Comparison of ENCODE assay signal across 9 cellular contexts in the genomic region with DNA sequence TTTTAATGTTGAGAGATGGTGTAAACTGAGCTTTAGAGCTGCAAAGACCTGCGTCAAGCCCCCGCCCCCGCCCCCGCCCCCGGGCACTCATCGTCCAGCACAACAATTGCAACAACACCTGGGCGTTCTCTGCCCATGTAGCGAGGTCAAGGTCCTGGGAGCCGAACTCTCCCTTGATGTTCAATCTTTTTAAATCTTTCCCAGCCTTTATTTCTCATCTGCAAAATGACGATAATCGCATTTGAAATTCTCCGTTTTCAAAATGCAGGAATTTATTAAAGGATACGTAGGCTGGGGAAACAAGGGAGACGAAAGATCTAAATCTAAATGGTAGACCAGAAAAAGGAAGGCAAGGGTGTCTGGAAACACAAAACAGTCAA. TPM values are rescaled to one million over a fixed set of nuclear protein-coding genes. Genes with fewer than 3 reads are reported as not detected.
A peak's percentile ranks its signal among the peaks of the same experiment; 100 is the strongest.
DNase-seq lines count a peak whose midpoint lies in the region; ATAC-seq and TF ChIP-seq lines count a peak whose summit lies in the region.
"Had no signal": no experiment of that assay in that cellular context is flagged by ENCODE, and none has a peak within 500 bp of the region (broad histone marks: within the 10 kb centered on the region; RNA-seq: fewer than 3 reads in every experiment).

No MANE protein-coding gene starts in this region.

- intact Hi-C loops in prostate gland (cut with DNase I): loop anchor here (1.0 kb wide), 1 partner anchor 120 kb away; the partner anchor contains the start of gene KLHL2

- H3K9me3 ChIP-seq in gastroesophageal sphincter (no peaks in the 10 kb centered on the region), prostate gland (no peaks in the 10 kb centered on the region)

- no peaks in the 10 kb centered on the region for H3K36me3 ChIP-seq in gastroesophageal sphincter
- no peaks in the 10 kb centered on the region for H3K36me3 ChIP-seq in prostate gland

- H3K27ac Mint-ChIP-seq in HFFc6: no peak overlapping the region
- H3K27ac Mint-ChIP-seq: stimulated activated naive CD8-positive, alpha-beta T cell treated with anti-CD3 and anti-CD28 coated beads, Interleukin-15, Interleukin-2, amounts not matched to agents 100 ng/mL and 50 ng/mL, for 24 hours had no signal

- peak; percentile 54 to 87 (median 77) for DNase-seq in NCI-H1417 (lab: John Stamatoyannopoulos, UW)
- no peak for DNase-seq in NCI-H1417 treated with DMSO at 0.1 percent for 48 hours (lab: John Stamatoyannopoulos, UW)
- no peak for DNase-seq in prostate gland (ENCODE audit: low spot score)
- DNase-seq in COR-L47 (lab: John Stamatoyannopoulos, UW): no peak
- DNase-seq in HFFc6: no peak

- H3K27me3 Mint-ChIP-seq in HFFc6 (ENCODE audit: insufficient read depth): no peaks in the 10 kb centered on the region
- H3K27me3 Mint-ChIP-seq: stimulated activated naive CD8-positive, alpha-beta T cell treated with anti-CD3 and anti-CD28 coated beads, Interleukin-15, Interleukin-2, amounts not matched to agents 100 ng/mL and 50 ng/mL, for 24 hours had no signal

- H3K4me1 ChIP-seq in gastroesophageal sphincter (peaks cover 0 to 23% (median 5%) of the 10 kb centered on the region in 3 donors), prostate gland (replicated peaks) (no peaks in the 10 kb centered on the region)

- H3K4me3 Mint-ChIP-seq in HFFc6: no peak overlapping the region
- H3K4me3 Mint-ChIP-seq: stimulated activated naive CD8-positive, alpha-beta T cell treated with anti-CD3 and anti-CD28 coated beads, Interleukin-15, Interleukin-2, amounts not matched to agents 100 ng/mL and 50 ng/mL, for 24 hours had no signal

- H3K4me3 ChIP-seq in gastroesophageal sphincter (peak overlapping the region; percentile 61 to 94), prostate gland (peak overlapping the region; percentile 70 to 79)

- ATAC-seq in HG02981 (IDR thresholded peaks at IDR 0.05; ENCODE audit: unreplicated experiment) (peak; percentile 11), SK-N-SH treated with all-trans-retinoic acid at 6 μM for 48 hours (peak; percentile 5; the same call in 2 of the 3 replicates), gastroesophageal sphincter (no peak)

- H3K4me1 Mint-ChIP-seq in HFFc6 (ENCODE audit: low read depth): peaks cover 32% of the 10 kb centered on the region

- WGBS in gastroesophageal sphincter (ENCODE audit: low coverage in 1 of 2), 2 donors: 0 to 2% methylated on average over 6 to 13 of the region's 14 CpGs
- under 1% methylated on average over 14 of the region's 14 CpGs for WGBS in prostate gland

- H3K27me3 ChIP-seq in gastroesophageal sphincter (no peaks in the 10 kb centered on the region), prostate gland (replicated peaks; ENCODE audit: insufficient read depth) (no peaks in the 10 kb centered on the region)

- TF ChIP-seq CTCF in gastroesophageal sphincter (IDR thresholded peaks at IDR 0.05) (no peak), prostate gland (IDR thresholded peaks at IDR 0.05) (no peak), HFFc6 (IDR thresholded peaks at IDR 0.05) (no peak)

- no peak for TF ChIP-seq EP300 in gastroesophageal sphincter (IDR thresholded peaks at IDR 0.05)

- TF ChIP-seq POLR2A in gastroesophageal sphincter (IDR thresholded peaks at IDR 0.05) (no peak), prostate gland (IDR thresholded peaks at IDR 0.05) (no peak)

- H3K27ac ChIP-seq in gastroesophageal sphincter: peak overlapping the region; percentile 30 to 86 (median 77)
- peak overlapping the region; percentile 84 to 91 for H3K27ac ChIP-seq in prostate gland

- H3K36me3 Mint-ChIP-seq in HFFc6 (ENCODE audit: low read depth): peaks cover 24% of the 10 kb centered on the region

- peaks cover 13% of the 10 kb centered on the region for H3K9me3 Mint-ChIP-seq in HFFc6
- H3K9me3 Mint-ChIP-seq: stimulated activated naive CD8-positive, alpha-beta T cell treated with anti-CD3 and anti-CD28 coated beads, Interleukin-15, Interleukin-2, amounts not matched to agents 100 ng/mL and 50 ng/mL, for 24 hours had no signal

TF ChIP-seq in SK-N-SH treated with all-trans-retinoic acid at 6 μM for 48 hours, 23 proteins besides CTCF, POLR2A, EP300 and RAD21:
- TF ChIP-seq GLIS3 (CRISPR knock-in tag; IDR thresholded peaks at IDR 0.05) (no peak), ZNF8 (CRISPR knock-in tag; IDR thresholded peaks at IDR 0.05) (0 out of 2 replicates have a peak, but pooled peaks have one; percentile 22)

RNA-seq across cellular contexts. Expression of gene MSMO1, which starts 0.6 kb away (rescaled TPM):
- total RNA-seq in gastroesophageal sphincter: 10 to 100 TPM; 10.4 to 34.7 (median 13.9) TPM
- 10 to 100 TPM; 45.0 to 76.9 TPM for total RNA-seq in prostate gland
- 10 to 100 TPM; 23.8 to 27.9 (median 25.6) TPM for total RNA-seq in HFFc6 (2021; fragmentation: NEBNext Ultra II Directional; extraction: Animal tissue kit (Norgen Biotek cat#: 25700))

RNA-seq across cellular contexts. Expression of gene CPE, which starts 52.0 kb away (rescaled TPM):
- total RNA-seq in gastroesophageal sphincter: 100 to 1,000 TPM; 126 to 272 (median 201) TPM
- 100 to 1,000 TPM; 717 to 885 TPM for total RNA-seq in prostate gland
- total RNA-seq in HFFc6 (2021; fragmentation: NEBNext Ultra II Directional; extraction: Animal tissue kit (Norgen Biotek cat#: 25700)): under 1 TPM in 1 of 6 experiments, not detected in 5; 0.09 TPM

Comparison
In these comparisons a context has a peak if more than half of its experiments do, and no peak if none do; other contexts are left out.
1. DNase-seq: peak in NCI-H1417 (3 of 3); none in NCI-H1417 treated with DMSO at 0.1 percent for 48 hours (single experiment), prostate gland (single experiment), COR-L47 (single experiment) and HFFc6 (single experiment).
2. RNA of gene CPE, which starts 52.0 kb away (total RNA-seq): 717 to 885 TPM in prostate gland and 126 to 272 TPM in gastroesophageal sphincter; 0.09 TPM in HFFc6; every median in the first group is over 100 times any median in the second.